26 cellular contexts compared by ENCODE assay signal in the genomic region with DNA sequence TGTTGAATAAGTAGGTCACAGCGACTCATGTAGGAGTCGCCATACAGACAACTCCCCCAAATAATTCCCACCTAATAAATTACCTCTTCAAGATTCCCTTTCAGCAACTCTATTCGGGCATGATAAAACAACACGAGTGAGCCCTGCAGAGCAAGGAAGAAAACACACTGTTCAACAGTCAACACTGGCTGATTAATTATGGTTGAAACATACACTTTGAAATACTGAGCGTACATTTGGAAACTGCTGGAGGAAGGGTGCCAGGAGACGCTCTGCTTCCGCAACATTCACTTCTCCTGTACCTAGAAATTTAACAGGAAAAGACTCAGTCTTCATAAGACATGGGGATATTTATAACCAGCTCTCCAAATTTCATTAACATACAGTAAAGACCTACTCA.
"Had no signal": no experiment of that assay in that cellular context is flagged by ENCODE, and none has a peak within 500 bp of the region (broad histone marks: within the 10 kb centered on the region; RNA-seq: fewer than 3 reads in every experiment).

No MANE protein-coding gene starts in this region.

- ATAC-seq: esophagus mucosa; gastrocnemius medialis; left lobe of liver; naive thymus-derived CD8-positive, alpha-beta T cell; sciatic nerve; stimulated activated effector memory CD8-positive, alpha-beta T cell treated with anti-CD3 and anti-CD28 coated beads, Interleukin-12 subunit alpha, Interleukin-12 subunit beta, amount 100 ng/mL, for 72 hours had no signal

- H3K9me3 Mint-ChIP-seq: dendritic cell treated with granulocyte-macrophage colony-stimulating factor and Interleukin-4, amounts not matched to agents 40 ng/mL and 50 ng/mL, for 4 days; endodermal cell; naive thymus-derived CD8-positive, alpha-beta T cell; neural crest cell; stimulated activated effector memory CD8-positive, alpha-beta T cell treated with anti-CD3 and anti-CD28 coated beads, Interleukin-12 subunit alpha, Interleukin-12 subunit beta, amount 100 ng/mL, for 72 hours had no signal

- H3K27ac Mint-ChIP-seq: dendritic cell treated with granulocyte-macrophage colony-stimulating factor and Interleukin-4, amounts not matched to agents 40 ng/mL and 50 ng/mL, for 4 days; endodermal cell; stimulated activated effector memory CD8-positive, alpha-beta T cell treated with anti-CD3 and anti-CD28 coated beads, Interleukin-12 subunit alpha, Interleukin-12 subunit beta, amount 100 ng/mL, for 72 hours had no signal

- H2AFZ ChIP-seq: parathyroid adenoma had no signal

- DNase-seq: colonic mucosa; effector CD8-positive, alpha-beta T cell; endodermal cell; gastrocnemius medialis; head of caudate nucleus; mesenchymal stem cell; midbrain; naive thymus-derived CD8-positive, alpha-beta T cell; stimulated activated CD4-positive, alpha-beta T cell treated with anti-CD3 and anti-CD28 coated beads, Interleukin-2, amount 100 ng/mL, for 24 hours; stimulated activated CD4-positive, alpha-beta T cell treated with anti-CD3 and anti-CD28 coated beads, Interleukin-4, amount 100 ng/mL, for 24 hours; stimulated activated naive CD4-positive, alpha-beta T cell treated with Interleukin-2 at 50 U/mL for 16 hours; stomach; thyroid gland; trophoblast cell had no signal

- H3K9ac ChIP-seq: parathyroid adenoma had no signal

- H3K9me3 ChIP-seq: colonic mucosa, gastrocnemius medialis, neutrophil, prostate gland, right atrium auricular region, stomach, thyroid gland, vagina had no signal

- H3K27me3 ChIP-seq: colonic mucosa, gastrocnemius medialis, neutrophil, right atrium auricular region, stomach, thyroid gland, vagina had no signal

- H3K4me3 Mint-ChIP-seq: dendritic cell treated with granulocyte-macrophage colony-stimulating factor and Interleukin-4, amounts not matched to agents 40 ng/mL and 50 ng/mL, for 4 days; endodermal cell; naive thymus-derived CD8-positive, alpha-beta T cell; neural crest cell; stimulated activated effector memory CD8-positive, alpha-beta T cell treated with anti-CD3 and anti-CD28 coated beads, Interleukin-12 subunit alpha, Interleukin-12 subunit beta, amount 100 ng/mL, for 72 hours had no signal

- H3K27ac ChIP-seq: colonic mucosa, epithelial cell of prostate, gastrocnemius medialis, neutrophil, parathyroid adenoma, prostate gland, right atrium auricular region, stomach, thyroid gland, vagina had no signal

- H3K79me2 ChIP-seq: parathyroid adenoma had no signal

- H3K4me3 ChIP-seq: colonic mucosa, gastrocnemius medialis, prostate gland, right atrium auricular region, stomach, thyroid gland, vagina had no signal

- H3K4me1 ChIP-seq: colonic mucosa, gastrocnemius medialis, parathyroid adenoma, prostate gland, right atrium auricular region, stomach, thyroid gland, vagina had no signal

- H3K36me3 ChIP-seq: colonic mucosa, neutrophil had no signal

- H3K27me3 Mint-ChIP-seq: dendritic cell treated with granulocyte-macrophage colony-stimulating factor and Interleukin-4, amounts not matched to agents 40 ng/mL and 50 ng/mL, for 4 days; naive thymus-derived CD8-positive, alpha-beta T cell had no signal

- H3K4me1 Mint-ChIP-seq: endodermal cell, neural crest cell had no signal
